8 cellular contexts compared by ENCODE assay signal in genomic region chr19:1862068-1862423, GRCh38. TPM values are rescaled to one million over a fixed set of nuclear protein-coding genes. Genes with fewer than 3 reads are reported as not detected.
DNase-seq lines count a peak whose midpoint lies in the region; ATAC-seq and TF ChIP-seq lines count a peak whose summit lies in the region.

No MANE protein-coding gene starts in this region.

- H3K27ac ChIP-seq in layer of hippocampus (ENCODE audit: low read depth, low read length) (peak overlapping the region; percentile 21), testis (peak overlapping the region; percentile 44 to 50)

- H3K27me3 ChIP-seq in layer of hippocampus (ENCODE audit: control insufficient read depth, insufficient read depth, low read length) (no peaks in the 10 kb centered on the region), testis (no peaks in the 10 kb centered on the region)

- no peak for DNase-seq in activated CD4-positive, alpha-beta T cell treated with anti-CD3 and anti-CD28 coated beads for 36 hours
- no peak for DNase-seq in activated CD4-positive, alpha-beta T cell treated with anti-CD3 and anti-CD28 coated beads, Interleukin-2, amount 50 U/mL, for 4 hours
- DNase-seq in activated T-helper 2 cell treated with anti-CD3 and anti-CD28 coated beads, Interferon-gamma antibody, Interleukin-2, Interleukin-4, amounts not matched to agents 10 μg/mL and 5 μg/mL and 100 μg/mL, durations not matched to agents 14 hours and 24 hours and 36 hours (ENCODE audit: low spot score): no peak
- no peak for DNase-seq in testis
- no peak for DNase-seq in DMS79 (lab: John Stamatoyannopoulos, UW)
- DNase-seq in NCI-H2107 (lab: John Stamatoyannopoulos, UW): no peak
- DNase-seq in 8988T: no peak

- peak overlapping the region; percentile 92 for H3K27ac Mint-ChIP-seq in activated CD4-positive, alpha-beta T cell treated with anti-CD3 and anti-CD28 coated beads for 36 hours
- peak overlapping the region; percentile 91 for H3K27ac Mint-ChIP-seq in activated T-helper 2 cell treated with anti-CD3 and anti-CD28 coated beads, Interferon-gamma antibody, Interleukin-2, Interleukin-4, amounts not matched to agents 10 μg/mL and 5 μg/mL and 100 μg/mL, durations not matched to agents 14 hours and 24 hours and 36 hours

- no peaks in the 10 kb centered on the region for H3K36me3 Mint-ChIP-seq in activated CD4-positive, alpha-beta T cell treated with anti-CD3 and anti-CD28 coated beads for 36 hours (ENCODE audit: low read depth)
- H3K36me3 Mint-ChIP-seq in activated T-helper 2 cell treated with anti-CD3 and anti-CD28 coated beads, Interferon-gamma antibody, Interleukin-2, Interleukin-4, amounts not matched to agents 10 μg/mL and 5 μg/mL and 100 μg/mL, durations not matched to agents 14 hours and 24 hours and 36 hours (ENCODE audit: low read depth): no peaks in the 10 kb centered on the region

- H3K9me3 ChIP-seq in testis: no peaks in the 10 kb centered on the region

- H3K4me3 ChIP-seq in testis: peak overlapping the region; percentile 61 to 64

- CTCF ChIA-PET in activated CD4-positive, alpha-beta T cell treated with anti-CD3 and anti-CD28 coated beads for 36 hours (lab: Charles Lee): no interaction called here

- no peaks in the 10 kb centered on the region for H3K27me3 Mint-ChIP-seq in activated CD4-positive, alpha-beta T cell treated with anti-CD3 and anti-CD28 coated beads for 36 hours
- H3K27me3 Mint-ChIP-seq in activated T-helper 2 cell treated with anti-CD3 and anti-CD28 coated beads, Interferon-gamma antibody, Interleukin-2, Interleukin-4, amounts not matched to agents 10 μg/mL and 5 μg/mL and 100 μg/mL, durations not matched to agents 14 hours and 24 hours and 36 hours (ENCODE audit: low read depth): no peaks in the 10 kb centered on the region

- H3K36me3 ChIP-seq in testis (ENCODE audit: low read depth, missing control alignments): no peaks in the 10 kb centered on the region

- POLR2A ChIA-PET in activated CD4-positive, alpha-beta T cell treated with anti-CD3 and anti-CD28 coated beads for 36 hours (lab: Charles Lee): no interaction called here

- no peaks in the 10 kb centered on the region for H3K9me3 Mint-ChIP-seq in activated CD4-positive, alpha-beta T cell treated with anti-CD3 and anti-CD28 coated beads for 36 hours (ENCODE audit: low read depth)
- no peaks in the 10 kb centered on the region for H3K9me3 Mint-ChIP-seq in activated T-helper 2 cell treated with anti-CD3 and anti-CD28 coated beads, Interferon-gamma antibody, Interleukin-2, Interleukin-4, amounts not matched to agents 10 μg/mL and 5 μg/mL and 100 μg/mL, durations not matched to agents 14 hours and 24 hours and 36 hours

- intact Hi-C loops in activated CD4-positive, alpha-beta T cell treated with anti-CD3 and anti-CD28 coated beads for 36 hours (cut with DNase I, micrococcal nuclease): loop anchor here (2.0 to 5.0 kb wide), 6 partner anchors 13 to 1181 kb away; partner anchors contain the start of genes CIRBP (in 1 of the 2), MBD3 (in 1 of the 2), PTBP1 (in 1 of the 2) and REXO1 (in 1 of the 2)
- intact Hi-C loops in activated T-helper 2 cell treated with anti-CD3 and anti-CD28 coated beads, Interferon-gamma antibody, Interleukin-2, Interleukin-4, amounts not matched to agents 10 μg/mL and 5 μg/mL and 100 μg/mL, durations not matched to agents 14 hours and 24 hours and 36 hours (cut with micrococcal nuclease): no loop called here
- intact Hi-C loops in testis (cut with DNase I; ENCODE audit: low total_unique reads): no loop called here

- H3K4me1 Mint-ChIP-seq in activated CD4-positive, alpha-beta T cell treated with anti-CD3 and anti-CD28 coated beads for 36 hours: peaks cover 46% of the 10 kb centered on the region
- peaks cover 12% of the 10 kb centered on the region for H3K4me1 Mint-ChIP-seq in activated T-helper 2 cell treated with anti-CD3 and anti-CD28 coated beads, Interferon-gamma antibody, Interleukin-2, Interleukin-4, amounts not matched to agents 10 μg/mL and 5 μg/mL and 100 μg/mL, durations not matched to agents 14 hours and 24 hours and 36 hours (ENCODE audit: low read depth)

- TF ChIP-seq POLR2A in testis (IDR thresholded peaks at IDR 0.05): no peak

- peaks cover 52% of the 10 kb centered on the region for H3K4me1 ChIP-seq in testis

- ATAC-seq in activated CD4-positive, alpha-beta T cell treated with anti-CD3 and anti-CD28 coated beads for 36 hours: no peak

- no peak for TF ChIP-seq CTCF in testis (IDR thresholded peaks at IDR 0.05)

- peak overlapping the region; percentile 92 for H3K4me3 Mint-ChIP-seq in activated CD4-positive, alpha-beta T cell treated with anti-CD3 and anti-CD28 coated beads for 36 hours
- peak overlapping the region; percentile 96 for H3K4me3 Mint-ChIP-seq in activated T-helper 2 cell treated with anti-CD3 and anti-CD28 coated beads, Interferon-gamma antibody, Interleukin-2, Interleukin-4, amounts not matched to agents 10 μg/mL and 5 μg/mL and 100 μg/mL, durations not matched to agents 14 hours and 24 hours and 36 hours (ENCODE audit: low read depth)

- 4% methylated on average over 21 of the region's 21 CpGs; no CpG with 5 or more reads in 1 of the 2 donors for whole genome bisulfite sequencing in testis, 2 donors

RNA-seq across cellular contexts. Expression of gene KLF16, which starts 1.3 kb away (rescaled TPM):
- total RNA-seq in activated CD4-positive, alpha-beta T cell treated with anti-CD3 and anti-CD28 coated beads for 36 hours: 10 to 100 TPM; 22.5 to 28.8 TPM
- total RNA-seq in activated T-helper 2 cell treated with anti-CD3 and anti-CD28 coated beads, Interferon-gamma antibody, Interleukin-2, Interleukin-4, amounts not matched to agents 10 μg/mL and 5 μg/mL and 100 μg/mL, durations not matched to agents 14 hours and 24 hours and 36 hours: 31.2 and 32.1 TPM in 2 replicates
- 10 to 100 TPM; 14.7 to 26.5 TPM for total RNA-seq in testis
- polyA plus RNA-seq in testis (ENCODE audit: insufficient read depth, low read depth, low replicate concordance): 13.3 TPM

RNA-seq across cellular contexts. Expression of gene REXO1, which starts 13.8 kb away (rescaled TPM):
- 10 to 100 TPM; 39.3 to 49.8 TPM for total RNA-seq in activated CD4-positive, alpha-beta T cell treated with anti-CD3 and anti-CD28 coated beads for 36 hours
- 55.2 and 56.6 TPM in 2 replicates for total RNA-seq in activated T-helper 2 cell treated with anti-CD3 and anti-CD28 coated beads, Interferon-gamma antibody, Interleukin-2, Interleukin-4, amounts not matched to agents 10 μg/mL and 5 μg/mL and 100 μg/mL, durations not matched to agents 14 hours and 24 hours and 36 hours
- total RNA-seq in testis: 100 to 1,000 TPM; 149 to 200 TPM
- polyA plus RNA-seq in testis (ENCODE audit: insufficient read depth, low read depth, low replicate concordance): 104 TPM

RNA-seq across cellular contexts. Expression of gene ABHD17A, which starts 23.2 kb away (rescaled TPM):
- 10 to 100 TPM; 84.5 to 88.5 TPM for total RNA-seq in activated CD4-positive, alpha-beta T cell treated with anti-CD3 and anti-CD28 coated beads for 36 hours
- total RNA-seq in activated T-helper 2 cell treated with anti-CD3 and anti-CD28 coated beads, Interferon-gamma antibody, Interleukin-2, Interleukin-4, amounts not matched to agents 10 μg/mL and 5 μg/mL and 100 μg/mL, durations not matched to agents 14 hours and 24 hours and 36 hours: 100 and 102 TPM in 2 replicates
- total RNA-seq in testis: 100 to 1,000 TPM; 127 to 140 TPM
- 51.1 TPM for polyA plus RNA-seq in testis (ENCODE audit: insufficient read depth, low read depth, low replicate concordance)

RNA-seq across cellular contexts. Expression of gene ADAT3, which starts 43.2 kb away (rescaled TPM):
- 1 to 10 TPM; 5.6 to 6.1 TPM for total RNA-seq in activated CD4-positive, alpha-beta T cell treated with anti-CD3 and anti-CD28 coated beads for 36 hours
- 9.1 and 9.9 TPM in 2 replicates for total RNA-seq in activated T-helper 2 cell treated with anti-CD3 and anti-CD28 coated beads, Interferon-gamma antibody, Interleukin-2, Interleukin-4, amounts not matched to agents 10 μg/mL and 5 μg/mL and 100 μg/mL, durations not matched to agents 14 hours and 24 hours and 36 hours
- 10 to 100 TPM; 10.6 to 16.7 TPM for total RNA-seq in testis
- polyA plus RNA-seq in testis (ENCODE audit: insufficient read depth, low read depth, low replicate concordance): 1.1 TPM

RNA-seq across cellular contexts. Expression of gene SCAMP4, which starts 43.2 kb away (rescaled TPM):
- total RNA-seq in activated CD4-positive, alpha-beta T cell treated with anti-CD3 and anti-CD28 coated beads for 36 hours: 10 to 100 TPM; 20.5 to 25.6 TPM
- total RNA-seq in activated T-helper 2 cell treated with anti-CD3 and anti-CD28 coated beads, Interferon-gamma antibody, Interleukin-2, Interleukin-4, amounts not matched to agents 10 μg/mL and 5 μg/mL and 100 μg/mL, durations not matched to agents 14 hours and 24 hours and 36 hours: 35.9 and 37.9 TPM in 2 replicates
- total RNA-seq in testis: 100 to 1,000 TPM in 1 of 2 donors, 10 to 100 TPM in 1; 80.1 to 108 TPM
- 50.1 TPM for polyA plus RNA-seq in testis (ENCODE audit: insufficient read depth, low read depth, low replicate concordance)

Comparison
In these comparisons a context has a peak if more than half of its experiments do, and no peak if none do; other contexts are left out.
1. intact Hi-C loops: an anchor here in activated CD4-positive, alpha-beta T cell treated with anti-CD3 and anti-CD28 coated beads for 36 hours (2.0 to 5.0 kb wide); none called in activated T-helper 2 cell treated with anti-CD3 and anti-CD28 coated beads, Interferon-gamma antibody, Interleukin-2, Interleukin-4, amounts not matched to agents 10 μg/mL and 5 μg/mL and 100 μg/mL, durations not matched to agents 14 hours and 24 hours and 36 hours and testis.